In genomic region chr11:68903288-68903630, GRCh38 we compare ENCODE assay signal across 8 cellular contexts. TPM values are rescaled to one million over a fixed set of nuclear protein-coding genes. Genes with fewer than 3 reads are reported as not detected.
A peak's percentile ranks its signal among the peaks of the same experiment; 100 is the strongest.
DNase-seq lines count a peak whose midpoint lies in the region; ATAC-seq and TF ChIP-seq lines count a peak whose summit lies in the region.

No MANE protein-coding gene starts in this region.

- in situ Hi-C loops in mammary epithelial cell (cut with MboI; ENCODE audit: low sequenced_read_pairs in 2 of 2) = no loop called here

- H3K36me3 ChIP-seq in mammary epithelial cell (ENCODE audit: insufficient read depth, low read length) (peaks cover 3% of the 10 kb centered on the region), mucosa of rectum (ENCODE audit: control insufficient read depth in 2 of 2, insufficient read depth in 2 of 2, low read length in 2 of 2) (peaks cover 22% of the 10 kb centered on the region in 2 donors)

- H3K9ac ChIP-seq in mammary epithelial cell (ENCODE audit: insufficient read depth, low read length) = peak overlapping the region; percentile 90
- H3K9ac ChIP-seq in mucosa of rectum (ENCODE audit: low read depth in 1 of 2, low read length in 2 of 2) = peak overlapping the region; percentile 77 to 92

- H3K4me3 ChIP-seq in GM12864 (ENCODE audit: low read depth, low read length) = peak overlapping the region; percentile 62
- peak overlapping the region; percentile 68 to 97 (median 71) for H3K4me3 ChIP-seq in mammary epithelial cell (replicated peaks in 1 of 3; ENCODE audit: insufficient read depth in 1 of 3, low read depth in 2 of 3, low read length in 3 of 3)
- peak overlapping the region; percentile 75 to 100 for H3K4me3 ChIP-seq in mucosa of rectum (ENCODE audit: low read length in 2 of 2)

- no peak for TF ChIP-seq CTCF in GM12864 (IDR thresholded peaks at IDR 0.05; ENCODE audit: low read depth, low read length, missing control alignments)
- TF ChIP-seq CTCF in mammary epithelial cell (conservative IDR thresholded peaks at IDR 0.05 in 1 of 2, IDR thresholded peaks at IDR 0.05 in 1 of 2; ENCODE audit: extremely low read depth in 1 of 2, insufficient read depth in 1 of 2, low read depth in 1 of 2, low read length in 2 of 2) = no peak

- H3K9me3 ChIP-seq in mammary epithelial cell (replicated peaks; ENCODE audit: insufficient read depth, low read length) (no peaks in the 10 kb centered on the region), mucosa of rectum (ENCODE audit: control insufficient read depth in 2 of 2, low read length in 2 of 2) (no peaks in the 10 kb centered on the region)

- H3K27ac ChIP-seq in mammary epithelial cell (ENCODE audit: insufficient read depth, low read depth, low read length) (peak overlapping the region; percentile 70), mucosa of rectum (ENCODE audit: low read depth in 2 of 2, low read length in 2 of 2) (peak overlapping the region; percentile 44 to 82)

- CTCF ChIA-PET in mammary epithelial cell (lab: Charles Lee; ENCODE audit: low non-redundant PET) = no interaction called here

- intact Hi-C loops in mammary epithelial cell (cut with micrococcal nuclease) = no loop called here

- no peaks in the 10 kb centered on the region for H4K20me1 ChIP-seq in mammary epithelial cell (ENCODE audit: insufficient read depth, low read length)

- H2AFZ ChIP-seq in mammary epithelial cell (ENCODE audit: low read depth, low read length) = peak overlapping the region; percentile 93

- dilution Hi-C loops in mammary epithelial cell (cut with HindIII; ENCODE audit: low sequenced_read_pairs) = loop anchor here (5.0 kb wide), 1 partner anchor 51 kb away; no protein-coding TSS in a partner anchor

- H3K4me1 ChIP-seq in mammary epithelial cell (ENCODE audit: insufficient read depth, low read length) = peaks cover 20% of the 10 kb centered on the region
- H3K4me1 ChIP-seq in mucosa of rectum (ENCODE audit: control insufficient read depth in 2 of 2, insufficient read depth in 2 of 2, low read length in 2 of 2) = peaks cover 12 to 16% of the 10 kb centered on the region in 2 donors

- WGBS in mammary epithelial cell (ENCODE audit: low coverage, missing lambda C conversion rate) = 7% methylated on average over 10 of the region's 10 CpGs

- H3K4me2 ChIP-seq in mammary epithelial cell (ENCODE audit: insufficient read depth, low read depth, low read length) = peak overlapping the region; percentile 82

- BruUV-seq in mammary epithelial cell (replicated peaks; lab: Mats Ljungman, UMichigan) = no TSS peak

- H3K27me3 ChIP-seq in mammary epithelial cell (ENCODE audit: insufficient read depth, low read length) (no peaks in the 10 kb centered on the region), mucosa of rectum (ENCODE audit: control insufficient read depth in 2 of 2, insufficient read depth in 2 of 2, low read length in 2 of 2) (no peaks in the 10 kb centered on the region)

- H3K79me2 ChIP-seq in mammary epithelial cell (ENCODE audit: insufficient read depth, low read length) = peaks cover 84% of the 10 kb centered on the region

- no peak for ATAC-seq in GM21447 (IDR thresholded peaks at IDR 0.05; ENCODE audit: unreplicated experiment)

- DNase-seq in GM12864 (ENCODE audit: low read depth) (no peak), HT-29 (ENCODE audit: low spot score) (peak; percentile 31), mammary epithelial cell (no peak), cerebellar nuclear complex (lab: John Stamatoyannopoulos, UW) (no peak), DMS 273 treated with DMSO at 0.1 percent for 48 hours (lab: John Stamatoyannopoulos, UW) (no peak), T1000 (lab: John Stamatoyannopoulos, UW) (no peak)

RNA-seq across cellular contexts. Expression of gene MRPL21, which starts 0.4 kb away (rescaled TPM):
- total RNA-seq in HT-29 (2014; rRNA removed; shearing (Covaris generic)) = 128 and 129 TPM in 2 replicates
- 10 to 100 TPM; 30.2 to 66.3 TPM for total RNA-seq in mammary epithelial cell
- polyA plus RNA-seq in mammary epithelial cell = 83.0 TPM
- 14.2 TPM for polyA minus RNA-seq in mammary epithelial cell

RNA-seq across cellular contexts. Expression of gene IGHMBP2, which starts 0.4 kb away (rescaled TPM):
- 20.4 and 22.0 TPM in 2 replicates for total RNA-seq in HT-29 (2014; rRNA removed; shearing (Covaris generic))
- 10 to 100 TPM in 1 of 2 donors, 1 to 10 TPM in 1; 8.2 to 19.6 TPM for total RNA-seq in mammary epithelial cell
- polyA plus RNA-seq in mammary epithelial cell = 8.9 TPM
- 29.0 TPM for polyA minus RNA-seq in mammary epithelial cell
